ENCODE assay signal across 8 cellular contexts in genomic region chr6:154410619-154411044, GRCh38. TPM values are rescaled to one million over a fixed set of nuclear protein-coding genes. Genes with fewer than 3 reads are reported as not detected.
DNase-seq lines count a peak whose midpoint lies in the region; ATAC-seq and TF ChIP-seq lines count a peak whose summit lies in the region.

No MANE protein-coding gene starts in this region.

- H3K27ac ChIP-seq in SK-N-MC (peak overlapping the region; percentile 51; the same call in 1 of the 2 replicates), parathyroid adenoma (peak overlapping the region; percentile 49)

- TF ChIP-seq CTCF in fibroblast of the aortic adventitia (IDR thresholded peaks at IDR 0.05; ENCODE audit: insufficient read depth, low read length) (no peak), parathyroid adenoma (IDR thresholded peaks at IDR 0.05) (no peak)

- H3K4me2 ChIP-seq in parathyroid adenoma (ENCODE audit: low read length): no peak overlapping the region

- no peak overlapping the region for H3K9ac ChIP-seq in SK-N-MC (ENCODE audit: insufficient read length)
- no peak overlapping the region for H3K9ac ChIP-seq in parathyroid adenoma

- no peaks in the 10 kb centered on the region for H3K9me3 ChIP-seq in HAP-1
- H3K9me3 ChIP-seq in SK-N-MC (ENCODE audit: low read depth, low read length): no peaks in the 10 kb centered on the region
- H3K9me3 ChIP-seq in parathyroid adenoma (ENCODE audit: control insufficient read depth, low read length): no peaks in the 10 kb centered on the region

- POLR2A ChIA-PET in T-cell (lab: Charles Lee): no interaction called here

- peaks cover 4 to 5% of the 10 kb centered on the region in 2 donors for H3K27me3 Mint-ChIP-seq in T-cell

- H3K4me1 ChIP-seq in HAP-1 (peaks cover 14% of the 10 kb centered on the region), parathyroid adenoma (peaks cover 8% of the 10 kb centered on the region)

- CTCF ChIA-PET in T-cell (lab: Charles Lee): no interaction called here

- ATAC-seq in HG03135 (IDR thresholded peaks at IDR 0.05; ENCODE audit: unreplicated experiment) (no peak), GM21825 (IDR thresholded peaks at IDR 0.05; ENCODE audit: unreplicated experiment) (no peak), T-cell (replicated peaks in 1 of 4) (no peak)

- H3K36me3 ChIP-seq in HAP-1 (replicated peaks): peaks cover 15% of the 10 kb centered on the region
- no peaks in the 10 kb centered on the region for H3K36me3 ChIP-seq in SK-N-MC (ENCODE audit: insufficient read depth, low read length)
- H3K36me3 ChIP-seq in parathyroid adenoma (ENCODE audit: control insufficient read depth, insufficient read depth, low read length): no peaks in the 10 kb centered on the region

- no peak overlapping the region for H3K4me3 ChIP-seq in HAP-1
- no peak overlapping the region for H3K4me3 ChIP-seq in SK-N-MC
- H3K4me3 ChIP-seq in fibroblast of the aortic adventitia (ENCODE audit: low read depth, low read length): no peak overlapping the region
- no peak overlapping the region for H3K4me3 ChIP-seq in parathyroid adenoma (ENCODE audit: low read depth, low read length)

- H3K79me2 ChIP-seq in parathyroid adenoma: no peaks in the 10 kb centered on the region

- peak overlapping the region; percentile 9 for H2AFZ ChIP-seq in parathyroid adenoma

- peaks cover 0 to 2% (median 0%) of the 10 kb centered on the region in 3 donors for H3K4me1 Mint-ChIP-seq in T-cell

- no peaks in the 10 kb centered on the region for H3K9me3 Mint-ChIP-seq in T-cell

- no peak overlapping the region for H3K4me3 Mint-ChIP-seq in T-cell

- peak; percentile 4 for DNase-seq in COLO668 (lab: John Stamatoyannopoulos, UW; ENCODE audit: unreplicated experiment)
- DNase-seq in HAP-1 (ENCODE audit: low spot score in 2 of 2): peak; percentile 49 to 60
- no peak for DNase-seq in SK-N-MC (ENCODE audit: low read depth, low spot score)
- peak; percentile 98 for DNase-seq in fibroblast of the aortic adventitia (ENCODE audit: low read depth)
- DNase-seq in T-cell: no peak

- no peaks in the 10 kb centered on the region for H3K36me3 Mint-ChIP-seq in T-cell

- H3K27ac Mint-ChIP-seq in T-cell: no peak overlapping the region

- in situ Hi-C loops in HAP-1 (cut with MboI; ENCODE audit: low sequenced_read_pairs): no loop called here

- no peaks in the 10 kb centered on the region for H3K27me3 ChIP-seq in HAP-1 (ENCODE audit: low read depth)
- no peaks in the 10 kb centered on the region for H3K27me3 ChIP-seq in parathyroid adenoma (ENCODE audit: control insufficient read depth, insufficient read depth, low read length)

RNA-seq across cellular contexts. Expression of gene IPCEF1, which starts 54.0 kb away (rescaled TPM):
- 0.54 and 1.3 TPM in 2 replicates for total RNA-seq in fibroblast of the aortic adventitia (ENCODE audit: low replicate concordance)
- total RNA-seq in T-cell: 100 to 1,000 TPM in 1 of 5 donors, 10 to 100 TPM in 4; 57.6 to 132 (median 69.4) TPM

Comparison
In these comparisons a context has a peak if more than half of its experiments do, and no peak if none do; other contexts are left out.
1. DNase-seq: peak in COLO668 (single experiment), HAP-1 (2 of 2) and fibroblast of the aortic adventitia (single experiment); none in SK-N-MC (single experiment) and T-cell (0 of 34).
2. RNA of gene IPCEF1, which starts 54.0 kb away (total RNA-seq): 57.6 to 132 TPM in T-cell; 0.54 to 1.3 TPM in fibroblast of the aortic adventitia; every median in the first group is over 10 times any median in the second.